Comparison of ENCODE assay signal across 10 cellular contexts in the genomic region with DNA sequence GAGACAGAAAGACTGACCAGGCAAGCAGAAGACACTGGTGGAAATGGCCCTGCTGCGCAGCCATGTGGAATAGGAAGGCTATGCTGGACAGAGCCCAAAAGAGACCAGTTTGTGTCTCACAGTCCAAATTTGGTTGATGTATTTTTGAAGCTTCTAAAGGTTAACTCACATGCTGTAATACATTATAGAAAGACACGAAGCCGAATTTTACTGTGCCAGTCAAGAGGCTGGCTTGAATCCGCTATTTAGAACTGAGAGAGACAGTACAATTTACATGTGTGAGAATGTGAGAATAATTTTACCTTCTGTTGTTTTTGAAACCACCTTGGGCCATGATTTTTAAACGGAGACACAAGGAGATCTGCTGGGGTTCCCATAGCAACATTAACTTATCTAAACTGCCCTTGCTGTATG.
DNase-seq lines count a peak whose midpoint lies in the region; ATAC-seq, FAIRE-seq and TF ChIP-seq lines count a peak whose summit lies in the region.
"Had no signal": no experiment of that assay in that cellular context is flagged by ENCODE, and none has a peak within 500 bp of the region (broad histone marks: within the 10 kb centered on the region; RNA-seq: fewer than 3 reads in every experiment).

No MANE protein-coding gene starts in this region.

- no peak overlapping the region for H3K4me2 ChIP-seq in K562 (ENCODE audit: insufficient read depth, low read length)

- no TSS peak for BruUV-seq in K562 (replicated peaks; lab: Mats Ljungman, UMichigan)

- 73% methylated on average over 5 of the region's 5 CpGs for WGBS in K562 (ENCODE audit: insufficient coverage, low coverage, missing lambda C conversion rate)
- 71 to 83% (median 76%) methylated on average over 5 of the region's 5 CpGs for WGBS in stomach, 5 donors

- DNase-seq in K562 (ENCODE audit: extremely low read depth in 1 of 4, low spot score in 3 of 4) (no peak), tibial artery (no peak), erythroblast (lab: John Stamatoyannopoulos, UW) (no peak), stomach (no peak), SW480 (ENCODE audit: low spot score) (no peak)

- H3K4me1 ChIP-seq in K562 (replicated peaks in 1 of 2; ENCODE audit: control insufficient read depth in 2 of 2, insufficient read depth in 2 of 2, low read length in 2 of 2) (0 out of 5 replicates have a peak, but pooled peaks cover 0 to 2% of the 10 kb centered on the region in 2 experiments), tibial artery (peaks cover 0 to 13% (median 10%) of the 10 kb centered on the region in 4 donors), stomach (peaks cover 0 to 38% (median 6%) of the 10 kb centered on the region in 4 donors)
- H3K4me1 ChIP-seq: SJSA1 had no signal

- ATAC-seq in GM18502 (IDR thresholded peaks at IDR 0.05; ENCODE audit: poor library complexity, unreplicated experiment) (peak; percentile 28), GM19455 (IDR thresholded peaks at IDR 0.05; ENCODE audit: unreplicated experiment) (peak; percentile 29), HG03139 (IDR thresholded peaks at IDR 0.05; ENCODE audit: unreplicated experiment) (peak; percentile 23), K562 (0 out of 3 replicates have a peak, but pooled peaks have one; percentile 47)

- in situ Hi-C loops in K562 (cut with MboI): no loop called here

- TF ChIP-seq POLR2A in K562 (conservative IDR thresholded peaks at IDR 0.05) (no peak), erythroblast (IDR thresholded peaks at IDR 0.05; ENCODE audit: low read length) (no peak), stomach (IDR thresholded peaks at IDR 0.05) (no peak)

- H3K4me3 ChIP-seq in K562 (no peak overlapping the region), tibial artery (no peak overlapping the region), stomach (no peak overlapping the region)
- H3K4me3 ChIP-seq: lung, SJSA1 had no signal

- CTCF ChIA-PET in K562 (lab: Yijun Ruan, JAX; ENCODE audit: low intra/inter-chr PET ratio): no interaction called here

- TF ChIP-seq CTCF in K562 (IDR thresholded peaks at IDR 0.05 in 2 of 3, conservative IDR thresholded peaks at IDR 0.05 in 1 of 3; ENCODE audit: insufficient read depth in 2 of 3, low read depth in 1 of 3, low read length in 3 of 3): no peak
- no peak for TF ChIP-seq CTCF in tibial artery (IDR thresholded peaks at IDR 0.05)
- no peak for TF ChIP-seq CTCF in stomach (IDR thresholded peaks at IDR 0.05)

- no peak for FAIRE-seq in K562 (lab: Jason Lieb, UNC)

- intact Hi-C loops in K562 (cut with micrococcal nuclease) (no loop called here), tibial artery (cut with DNase I; ENCODE audit: low total_unique reads) (no loop called here), stomach (cut with DNase I; ENCODE audit: low total_unique reads) (no loop called here)

- no peak for TF ChIP-seq EP300 in K562 (IDR thresholded peaks at IDR 0.05; ENCODE audit: low read length)
- TF ChIP-seq EP300 in stomach (IDR thresholded peaks at IDR 0.05): no peak

- H3K27me3 ChIP-seq in K562 (ENCODE audit: control insufficient read depth in 2 of 2, insufficient read depth in 2 of 2, low read length in 2 of 2) (no peaks in the 10 kb centered on the region), tibial artery (no peaks in the 10 kb centered on the region), stomach (no peaks in the 10 kb centered on the region)
- H3K27me3 ChIP-seq: SJSA1 had no signal

- H3K79me2 ChIP-seq in K562 (ENCODE audit: control insufficient read depth, insufficient read depth, low read length): no peaks in the 10 kb centered on the region

- H2AFZ ChIP-seq in K562 (ENCODE audit: low read depth, low read length): no peak overlapping the region

- POLR2A ChIA-PET in K562 (lab: Yijun Ruan, JAX): interaction anchor here (1.0 kb wide), 1 partner anchor 10 kb away, joined by 3 read pairs; no protein-coding TSS in a partner anchor

- H3K27ac ChIP-seq in K562 (ENCODE audit: extremely low read depth, low read depth, low read length) (no peak overlapping the region), tibial artery (no peak overlapping the region), stomach (peak overlapping the region in 2 of 5 donors; percentile 23 to 51)
- H3K27ac ChIP-seq: SJSA1 had no signal

- H3K9ac ChIP-seq in K562 (ENCODE audit: insufficient read depth in 1 of 2, low read depth in 2 of 2, low read length in 2 of 2): no peak overlapping the region

- H3K9me1 ChIP-seq in K562 (ENCODE audit: control insufficient read depth, insufficient read depth, low read length): no peaks in the 10 kb centered on the region

- H3K36me3 ChIP-seq in K562 (ENCODE audit: control insufficient read depth, insufficient read depth, low read length) (peaks cover 21% of the 10 kb centered on the region; the same call in 1 of the 3 replicates), tibial artery (no peaks in the 10 kb centered on the region), stomach (peaks cover 0 to 11% (median 8%) of the 10 kb centered on the region in 4 donors)

- H4K20me1 ChIP-seq in K562 (replicated peaks; ENCODE audit: control insufficient read depth, insufficient read depth, low read length): no peaks in the 10 kb centered on the region

- H3K9me3 ChIP-seq in K562 (replicated peaks; ENCODE audit: control insufficient read depth, insufficient read depth, low read depth, low read length): no peaks in the 10 kb centered on the region
- no peaks in the 10 kb centered on the region for H3K9me3 ChIP-seq in tibial artery
- H3K9me3 ChIP-seq in stomach: no peaks in the 10 kb centered on the region
- H3K9me3 ChIP-seq: SJSA1 had no signal

- TF ChIP-seq RAD21 in K562 (CRISPR knock-in tag; conservative IDR thresholded peaks at IDR 0.05 in 1 of 2, IDR thresholded peaks at IDR 0.05 in 1 of 2): no peak

TF ChIP-seq in K562, 482 proteins besides CTCF, POLR2A, EP300 and RAD21:
- TF ChIP-seq RFX1 (IDR thresholded peaks at IDR 0.05) (peak; percentile 55), ZNF324 (CRISPR knock-in tag; IDR thresholded peaks at IDR 0.05) (no peak)
